Comparison of ENCODE assay signal across 26 cellular contexts in genomic region chr5:147348046-147348445, GRCh38.
DNase-seq lines count a peak whose midpoint lies in the region; ATAC-seq, FAIRE-seq and TF ChIP-seq lines count a peak whose summit lies in the region.
"Had no signal": no experiment of that assay in that cellular context is flagged by ENCODE, and none has a peak within 500 bp of the region (broad histone marks: within the 10 kb centered on the region; RNA-seq: fewer than 3 reads in every experiment).

No MANE protein-coding gene starts in this region.

- peaks cover 2% of the 10 kb centered on the region for H3K9me3 Mint-ChIP-seq in astrocyte (ENCODE audit: unreplicated experiment)
- H3K9me3 Mint-ChIP-seq in stimulated activated effector memory CD8-positive, alpha-beta T cell treated with anti-CD3 and anti-CD28 coated beads, Interleukin-12 subunit alpha, Interleukin-12 subunit beta, amount 100 ng/mL, for 72 hours, result no peaks in the 10 kb centered on the region
- H3K9me3 Mint-ChIP-seq: activated naive CD8-positive, alpha-beta T cell treated with anti-CD3 and anti-CD28 coated beads, Interleukin-2, amount 50 U/mL, for 24 hours; stimulated activated naive CD8-positive, alpha-beta T cell treated with anti-CD3 and anti-CD28 coated beads, Interleukin-15, amount 100 ng/mL, for 72 hours; T-helper 1 cell treated with Interleukin-12 subunit alpha and Interleukin-12 subunit beta and Interleukin-4 antibody, amounts not matched to agents 30 μg/mL and 1 μg/mL, for 36 hours had no signal

- no peak overlapping the region for H3K9ac ChIP-seq in IMR-90 (ENCODE audit: low read depth, low read length)
- no peak overlapping the region for H3K9ac ChIP-seq in astrocyte (ENCODE audit: low read length)

- H3K27me3 Mint-ChIP-seq in astrocyte (ENCODE audit: low read depth, unreplicated experiment), result peaks cover 2% of the 10 kb centered on the region
- H3K27me3 Mint-ChIP-seq: activated naive CD8-positive, alpha-beta T cell treated with anti-CD3 and anti-CD28 coated beads, Interleukin-2, amount 50 U/mL, for 24 hours; stimulated activated naive CD8-positive, alpha-beta T cell treated with anti-CD3 and anti-CD28 coated beads, Interleukin-15, amount 100 ng/mL, for 72 hours had no signal

- H3K79me2 ChIP-seq in astrocyte (ENCODE audit: insufficient read depth, low read length), result no peaks in the 10 kb centered on the region

- H3K4me3 ChIP-seq in IMR-90 (ENCODE audit: insufficient read depth, low read depth, low read length) (no peak overlapping the region), astrocyte (ENCODE audit: insufficient read depth, low read depth, low read length) (no peak overlapping the region), fibroblast of villous mesenchyme (ENCODE audit: low read depth, low read length) (no peak overlapping the region), thyroid gland (replicated peaks in 1 of 3) (no peak overlapping the region), dorsolateral prefrontal cortex (no peak overlapping the region)
- H3K4me3 ChIP-seq: heart right ventricle, SJCRH30, transverse colon had no signal

- H4K5ac ChIP-seq in IMR-90 (ENCODE audit: low read depth, low read length), result no peak overlapping the region

- H3K27ac ChIP-seq in IMR-90 (ENCODE audit: insufficient read depth, low read length) (no peak overlapping the region), astrocyte (ENCODE audit: low read depth, low read length) (no peak overlapping the region), thyroid gland (peak overlapping the region in 2 of 3 donors; percentile 19 to 71), dorsolateral prefrontal cortex (no peak overlapping the region)
- H3K27ac ChIP-seq: brain microvascular endothelial cell, heart right ventricle, SJCRH30, transverse colon had no signal

- H3K4me1 ChIP-seq in IMR-90 (ENCODE audit: control insufficient read depth, insufficient read depth, low read length) (peaks cover 4% of the 10 kb centered on the region; the same call in 1 of the 2 replicates), astrocyte (ENCODE audit: insufficient read depth, low read length) (no peaks in the 10 kb centered on the region), thyroid gland (peaks cover 7 to 11% of the 10 kb centered on the region in 2 donors)
- H3K4me1 ChIP-seq: heart right ventricle, SJCRH30, transverse colon had no signal

- H3K9me3 ChIP-seq in IMR-90 (ENCODE audit: control insufficient read depth, insufficient read depth, low read length), result no peaks in the 10 kb centered on the region
- H3K9me3 ChIP-seq in astrocyte (ENCODE audit: insufficient read depth, low read depth, low read length), result no peaks in the 10 kb centered on the region
- H3K9me3 ChIP-seq in thyroid gland, result no peaks in the 10 kb centered on the region
- H3K9me3 ChIP-seq: heart right ventricle, SJCRH30, transverse colon had no signal

- H3K4me2 ChIP-seq in IMR-90 (ENCODE audit: low read depth, low read length), result no peak overlapping the region
- H3K4me2 ChIP-seq in astrocyte (ENCODE audit: low read length), result no peak overlapping the region

- in situ Hi-C loops in IMR-90 (cut with MboI; ENCODE audit: low sequenced_read_pairs), result no loop called here

- no peak overlapping the region for H2AK9ac ChIP-seq in IMR-90 (replicated peaks; ENCODE audit: low read depth, low read length, poor library complexity)

- TF ChIP-seq POLR2A in IMR-90 (IDR thresholded peaks at IDR 0.05; ENCODE audit: low read depth, low read length) (no peak), thyroid gland (IDR thresholded peaks at IDR 0.05) (no peak), erythroblast (IDR thresholded peaks at IDR 0.05; ENCODE audit: low read length) (no peak)

- no TSS peak for BruUV-seq in IMR-90 (replicated peaks; lab: Mats Ljungman, UMichigan)

- no peak overlapping the region for H4K8ac ChIP-seq in IMR-90 (ENCODE audit: low read depth in 2 of 2, low read length in 2 of 2)

- POLR2A ChIA-PET in IMR-90 (lab: Charles Lee; ENCODE audit: unreplicated experiment), result no interaction called here

- no peak overlapping the region for H3K14ac ChIP-seq in IMR-90 (replicated peaks; ENCODE audit: low read depth, low read length)

- peak; percentile 64 for ATAC-seq in IMR-90 (ENCODE audit: low read depth)
- ATAC-seq in stimulated activated effector memory CD8-positive, alpha-beta T cell treated with anti-CD3 and anti-CD28 coated beads, Interleukin-12 subunit alpha, Interleukin-12 subunit beta, amount 100 ng/mL, for 72 hours, result no peak
- ATAC-seq: activated CD8-positive, alpha-beta T cell treated with anti-CD3 and anti-CD28 coated beads, Interleukin-2, amount 10 ng/mL, durations not matched to agents 7 days and 5 days; activated naive CD8-positive, alpha-beta T cell treated with anti-CD3 and anti-CD28 coated beads, Interleukin-2, amount 50 U/mL, for 24 hours; heart right ventricle; naive thymus-derived CD4-positive, alpha-beta T cell; stimulated activated naive CD8-positive, alpha-beta T cell treated with anti-CD3 and anti-CD28 coated beads, Interleukin-15, amount 100 ng/mL, for 72 hours had no signal

- no peak overlapping the region for H2BK120ac ChIP-seq in IMR-90 (ENCODE audit: low read depth, low read length)

- intact Hi-C loops in IMR-90 (cut with micrococcal nuclease) (no loop called here), thyroid gland (cut with DNase I) (no loop called here), dorsolateral prefrontal cortex (cut with DNase I) (no loop called here)

- H3K27ac Mint-ChIP-seq in astrocyte (ENCODE audit: unreplicated experiment), result no peak overlapping the region
- H3K27ac Mint-ChIP-seq in stimulated activated effector memory CD8-positive, alpha-beta T cell treated with anti-CD3 and anti-CD28 coated beads, Interleukin-12 subunit alpha, Interleukin-12 subunit beta, amount 100 ng/mL, for 72 hours, result no peak overlapping the region
- H3K27ac Mint-ChIP-seq: activated CD8-positive, alpha-beta T cell treated with anti-CD3 and anti-CD28 coated beads, Interleukin-2, amount 10 ng/mL, durations not matched to agents 7 days and 5 days; activated naive CD8-positive, alpha-beta T cell treated with anti-CD3 and anti-CD28 coated beads, Interleukin-2, amount 50 U/mL, for 24 hours; CD4-positive, alpha-beta memory T cell; naive thymus-derived CD4-positive, alpha-beta T cell; T-helper 1 cell treated with Interleukin-12 subunit alpha and Interleukin-12 subunit beta and Interleukin-4 antibody, amounts not matched to agents 30 μg/mL and 1 μg/mL, for 36 hours had no signal

- H3K27me3 ChIP-seq in IMR-90 (ENCODE audit: control insufficient read depth, insufficient read depth, low read length), result peaks cover 7% of the 10 kb centered on the region
- H3K27me3 ChIP-seq in astrocyte (ENCODE audit: insufficient read depth, low read length), result no peaks in the 10 kb centered on the region
- H3K27me3 ChIP-seq in thyroid gland, result no peaks in the 10 kb centered on the region
- peaks cover 0 to 25% (median 0%) of the 10 kb centered on the region in 45 donors for H3K27me3 ChIP-seq in dorsolateral prefrontal cortex
- H3K27me3 ChIP-seq: brain microvascular endothelial cell, transverse colon had no signal

- no peak overlapping the region for H3K4me3 Mint-ChIP-seq in astrocyte (ENCODE audit: unreplicated experiment)
- no peak overlapping the region for H3K4me3 Mint-ChIP-seq in stimulated activated effector memory CD8-positive, alpha-beta T cell treated with anti-CD3 and anti-CD28 coated beads, Interleukin-12 subunit alpha, Interleukin-12 subunit beta, amount 100 ng/mL, for 72 hours
- H3K4me3 Mint-ChIP-seq: activated CD8-positive, alpha-beta T cell treated with anti-CD3 and anti-CD28 coated beads, Interleukin-2, amount 10 ng/mL, durations not matched to agents 7 days and 5 days; activated naive CD8-positive, alpha-beta T cell treated with anti-CD3 and anti-CD28 coated beads, Interleukin-2, amount 50 U/mL, for 24 hours; CD4-positive, alpha-beta memory T cell; naive thymus-derived CD4-positive, alpha-beta T cell; stimulated activated naive CD8-positive, alpha-beta T cell treated with anti-CD3 and anti-CD28 coated beads, Interleukin-15, amount 100 ng/mL, for 72 hours; T-helper 1 cell treated with Interleukin-12 subunit alpha and Interleukin-12 subunit beta and Interleukin-4 antibody, amounts not matched to agents 30 μg/mL and 1 μg/mL, for 36 hours had no signal

- H3K56ac ChIP-seq in IMR-90 (ENCODE audit: extremely low read depth, insufficient read depth, low read length), result no peak overlapping the region

- H4K91ac ChIP-seq in IMR-90 (ENCODE audit: insufficient read depth, low read depth, low read length), result no peak overlapping the region

- no peaks in the 10 kb centered on the region for H3K36me3 Mint-ChIP-seq in astrocyte (ENCODE audit: low read depth, unreplicated experiment)
- H3K36me3 Mint-ChIP-seq in stimulated activated effector memory CD8-positive, alpha-beta T cell treated with anti-CD3 and anti-CD28 coated beads, Interleukin-12 subunit alpha, Interleukin-12 subunit beta, amount 100 ng/mL, for 72 hours, result no peaks in the 10 kb centered on the region
- H3K36me3 Mint-ChIP-seq: CD4-positive, alpha-beta memory T cell; naive thymus-derived CD4-positive, alpha-beta T cell had no signal

- peak; percentile 34 for DNase-seq in IMR-90
- DNase-seq in astrocyte (ENCODE audit: low read depth), result peak; percentile 43
- peak; percentile 5 for DNase-seq in fibroblast of villous mesenchyme (ENCODE audit: low read depth)
- DNase-seq in thyroid gland, result no peak
- no peak for DNase-seq in stimulated activated effector memory CD8-positive, alpha-beta T cell treated with anti-CD3 and anti-CD28 coated beads, Interleukin-12 subunit alpha, Interleukin-12 subunit beta, amount 100 ng/mL, for 72 hours (ENCODE audit: low spot score in 2 of 2)
- DNase-seq in dorsolateral prefrontal cortex, result no peak
- DNase-seq in erythroblast (lab: John Stamatoyannopoulos, UW), result no peak
- DNase-seq: activated CD4-positive, alpha-beta T cell treated with anti-CD3 and anti-CD28 coated beads for 1 hour; activated CD8-positive, alpha-beta T cell treated with anti-CD3 and anti-CD28 coated beads, Interleukin-2, amount 10 ng/mL, durations not matched to agents 7 days and 5 days; activated effector memory CD4-positive, alpha-beta T cell treated with anti-CD3 and anti-CD28 coated beads, Interleukin-2, amount 50 U/mL, for 16 hours; activated naive CD8-positive, alpha-beta T cell treated with anti-CD3 and anti-CD28 coated beads, Interleukin-2, amount 50 U/mL, for 24 hours; brain microvascular endothelial cell; CD4-positive, alpha-beta memory T cell; DMS 273 treated with DMSO at 0.1 percent for 48 hours; heart right ventricle; KBM-7; naive thymus-derived CD4-positive, alpha-beta T cell; NCI-H1436; nucleus accumbens; retina; SJCRH30; stimulated activated naive CD8-positive, alpha-beta T cell treated with anti-CD3 and anti-CD28 coated beads, Interleukin-15, amount 100 ng/mL, for 72 hours; transverse colon had no signal

- no peak for TF ChIP-seq RAD21 in IMR-90 (IDR thresholded peaks at IDR 0.05; ENCODE audit: low read length)

- H2BK5ac ChIP-seq in IMR-90 (ENCODE audit: low read depth, low read length, poor library complexity, severe bottlenecking), result no peak overlapping the region

- no peak for FAIRE-seq in astrocyte (lab: Jason Lieb, UNC)
- FAIRE-seq: colon, GM19239 had no signal

- H4K20me1 ChIP-seq in IMR-90 (ENCODE audit: insufficient read depth, low read length) (no peaks in the 10 kb centered on the region), astrocyte (ENCODE audit: insufficient read depth, low read length) (no peaks in the 10 kb centered on the region)

- no CpG with 5 or more reads among the region's 2 CpGs for WGBS in IMR-90 (ENCODE audit: extremely low coverage in 2 of 2, insufficient read length in 1 of 2), 2 experiments
- WGBS in thyroid gland, 2 donors, result 74 to 83% methylated on average over 2 of the region's 2 CpGs

- dilution Hi-C loops in IMR-90 (cut with HindIII; ENCODE audit: low sequenced_read_pairs, unreplicated experiment), result no loop called here

- no peaks in the 10 kb centered on the region for H3K79me1 ChIP-seq in IMR-90 (ENCODE audit: low read depth in 1 of 2, low read length in 2 of 2)

- no peak overlapping the region for H3K18ac ChIP-seq in IMR-90 (ENCODE audit: low read depth, low read length)

- H3K36me3 ChIP-seq in IMR-90 (ENCODE audit: control insufficient read depth, insufficient read depth, low read length), result no peaks in the 10 kb centered on the region
- no peaks in the 10 kb centered on the region for H3K36me3 ChIP-seq in astrocyte (ENCODE audit: insufficient read depth, low read length)
- H3K36me3 ChIP-seq in thyroid gland, result no peaks in the 10 kb centered on the region
- H3K36me3 ChIP-seq: brain microvascular endothelial cell, heart right ventricle, SJCRH30, transverse colon had no signal

- H2AFZ ChIP-seq in IMR-90 (replicated peaks; ENCODE audit: low read length, poor library complexity) (no peak overlapping the region), astrocyte (ENCODE audit: low read depth, low read length) (no peak overlapping the region)

- H3K4me1 Mint-ChIP-seq in astrocyte (ENCODE audit: low read depth, unreplicated experiment), result peaks cover 6% of the 10 kb centered on the region
- H3K4me1 Mint-ChIP-seq in stimulated activated effector memory CD8-positive, alpha-beta T cell treated with anti-CD3 and anti-CD28 coated beads, Interleukin-12 subunit alpha, Interleukin-12 subunit beta, amount 100 ng/mL, for 72 hours, result no peaks in the 10 kb centered on the region
- H3K4me1 Mint-ChIP-seq: activated naive CD8-positive, alpha-beta T cell treated with anti-CD3 and anti-CD28 coated beads, Interleukin-2, amount 50 U/mL, for 24 hours; CD4-positive, alpha-beta memory T cell; naive thymus-derived CD4-positive, alpha-beta T cell; stimulated activated naive CD8-positive, alpha-beta T cell treated with anti-CD3 and anti-CD28 coated beads, Interleukin-15, amount 100 ng/mL, for 72 hours had no signal

- no peaks in the 10 kb centered on the region for H3K9me1 ChIP-seq in IMR-90 (ENCODE audit: insufficient read depth, low read length)

- TF ChIP-seq CTCF in IMR-90 (conservative IDR thresholded peaks at IDR 0.05; ENCODE audit: low read depth, low read length) (no peak), astrocyte (IDR thresholded peaks at IDR 0.05; ENCODE audit: insufficient read depth, low read depth, low read length) (no peak), fibroblast of villous mesenchyme (IDR thresholded peaks at IDR 0.05; ENCODE audit: insufficient read depth, low read depth, low read length) (no peak), thyroid gland (IDR thresholded peaks at IDR 0.05) (no peak), dorsolateral prefrontal cortex (IDR thresholded peaks at IDR 0.05 in 54 of 56, conservative IDR thresholded peaks at IDR 0.05 in 2 of 56; ENCODE audit: low read depth in 1 of 56, partially characterized antibody in 56 of 56) (no peak)

- no peak overlapping the region for H2BK20ac ChIP-seq in IMR-90 (ENCODE audit: low read depth, low read length)

- no peak overlapping the region for H2AK5ac ChIP-seq in IMR-90 (ENCODE audit: low read depth, low read length)

- H3K4ac ChIP-seq in IMR-90 (ENCODE audit: low read depth, low read length), result no peak overlapping the region

- no peak overlapping the region for H2BK15ac ChIP-seq in IMR-90 (ENCODE audit: low read depth, low read length)

- no peak overlapping the region for H3K23ac ChIP-seq in IMR-90 (ENCODE audit: low read depth, low read length)

- CTCF ChIA-PET in IMR-90 (lab: Yijun Ruan, JAX), result no interaction called here

Comparison
In these comparisons a context has a peak if more than half of its experiments do, and no peak if none do; other contexts are left out.
1. DNase-seq: peak in IMR-90 (single experiment), astrocyte (single experiment) and fibroblast of villous mesenchyme (single experiment); none in thyroid gland (0 of 2), stimulated activated effector memory CD8-positive, alpha-beta T cell treated with anti-CD3 and anti-CD28 coated beads, Interleukin-12 subunit alpha, Interleukin-12 subunit beta, amount 100 ng/mL, for 72 hours (0 of 2), dorsolateral prefrontal cortex (0 of 10) and erythroblast (0 of 2).
2. H3K27ac ChIP-seq: peak in thyroid gland (2 of 3); none in IMR-90 (single experiment), astrocyte (single experiment) and dorsolateral prefrontal cortex (0 of 59).